In genomic region chr6:154706389-154706788, GRCh38 we compare ENCODE assay signal across 31 cellular contexts.
"Had no signal": no experiment of that assay in that cellular context is flagged by ENCODE, and none has a peak within 500 bp of the region (broad histone marks: within the 10 kb centered on the region; RNA-seq: fewer than 3 reads in every experiment).

No MANE protein-coding gene starts in this region.

- H3K79me2 ChIP-seq: parathyroid adenoma had no signal

- ATAC-seq: naive thymus-derived CD8-positive, alpha-beta T cell; psoas muscle; sciatic nerve; stimulated activated memory B cell treated with anti-CD40 and anti-IgM and Interleukin-4, amounts not matched to agents 10 μg/mL and 1 μg/mL and 100 μg/mL, for 72 hours; stimulated activated naive CD8-positive, alpha-beta T cell treated with anti-CD3 and anti-CD28 coated beads, Interleukin-15, amount 100 ng/mL, for 72 hours; stimulated activated naive CD8-positive, alpha-beta T cell treated with anti-CD3 and anti-CD28 coated beads, Interleukin-15, Interleukin-2, amounts not matched to agents 100 U/mL and 50 U/mL, for 24 hours had no signal

- H3K27me3 ChIP-seq: neutrophil, ovary, spleen, testis, tibial artery, transverse colon, upper lobe of left lung, vagina had no signal

- DNase-seq: naive B cell; naive thymus-derived CD8-positive, alpha-beta T cell; nucleus accumbens; ovary; posterior cingulate gyrus; psoas muscle; right cardiac atrium; spleen; stimulated activated CD4-positive, alpha-beta T cell treated with anti-CD3 and anti-CD28 coated beads, Interleukin-12 subunit alpha, Interleukin-12 subunit beta, amount 100 ng/mL, for 4 hours; stimulated activated CD4-positive, alpha-beta T cell treated with anti-CD3 and anti-CD28 coated beads, Interleukin-1b, Interleukin-23, amount 100 ng/mL, for 48 hours; stimulated activated CD4-positive, alpha-beta T cell treated with anti-CD3 and anti-CD28 coated beads, Interleukin-4, amount 100 ng/mL, for 1 hour; stimulated activated CD4-positive, alpha-beta T cell treated with anti-CD3 and anti-CD28 coated beads, Interleukin-4, amount 100 ng/mL, for 4 hours; stimulated activated CD8-positive, alpha-beta memory T cell treated with anti-CD3 and anti-CD28 coated beads, Interleukin-4, amount 100 ng/mL, for 48 hours; stimulated activated naive CD4-positive, alpha-beta T cell; stimulated activated naive CD8-positive, alpha-beta T cell treated with anti-CD3 and anti-CD28 coated beads, Interleukin-15, amount 100 ng/mL, for 72 hours; stimulated activated naive CD8-positive, alpha-beta T cell treated with anti-CD3 and anti-CD28 coated beads, Interleukin-15, Interleukin-2, amounts not matched to agents 100 U/mL and 50 U/mL, for 24 hours; substantia nigra; tibial artery; transverse colon; upper lobe of left lung had no signal

- H3K9me3 ChIP-seq: neutrophil, ovary, psoas muscle, spleen, suprapubic skin, testis, tibial artery, transverse colon, upper lobe of left lung, vagina had no signal

- H3K4me3 ChIP-seq: ovary, psoas muscle, skin epidermis, smooth muscle cell, spleen, suprapubic skin, testis, tibial artery, transverse colon, upper lobe of left lung, vagina had no signal

- H3K27ac Mint-ChIP-seq: naive B cell; naive thymus-derived CD8-positive, alpha-beta T cell; nephron; progenitor cell of endocrine pancreas; stimulated activated memory B cell treated with anti-CD40 and anti-IgM and Interleukin-4, amounts not matched to agents 10 μg/mL and 1 μg/mL and 100 μg/mL, for 72 hours had no signal

- H3K4me3 Mint-ChIP-seq: naive B cell; naive thymus-derived CD8-positive, alpha-beta T cell; nephron; stimulated activated memory B cell treated with anti-CD40 and anti-IgM and Interleukin-4, amounts not matched to agents 10 μg/mL and 1 μg/mL and 100 μg/mL, for 72 hours; stimulated activated naive CD8-positive, alpha-beta T cell treated with anti-CD3 and anti-CD28 coated beads, Interleukin-15, amount 100 ng/mL, for 72 hours had no signal

- H3K4me2 ChIP-seq: smooth muscle cell had no signal

- H3K9ac ChIP-seq: parathyroid adenoma had no signal

- H3K9me3 Mint-ChIP-seq: naive B cell; naive thymus-derived CD8-positive, alpha-beta T cell; nephron; stimulated activated memory B cell treated with anti-CD40 and anti-IgM and Interleukin-4, amounts not matched to agents 10 μg/mL and 1 μg/mL and 100 μg/mL, for 72 hours; stimulated activated naive CD8-positive, alpha-beta T cell treated with anti-CD3 and anti-CD28 coated beads, Interleukin-15, amount 100 ng/mL, for 72 hours had no signal

- H3K4me1 Mint-ChIP-seq: naive B cell; naive thymus-derived CD8-positive, alpha-beta T cell; nephron; stimulated activated memory B cell treated with anti-CD40 and anti-IgM and Interleukin-4, amounts not matched to agents 10 μg/mL and 1 μg/mL and 100 μg/mL, for 72 hours; stimulated activated naive CD8-positive, alpha-beta T cell treated with anti-CD3 and anti-CD28 coated beads, Interleukin-15, amount 100 ng/mL, for 72 hours had no signal

- H3K4me1 ChIP-seq: parathyroid adenoma, psoas muscle, spleen, suprapubic skin, testis, tibial artery, transverse colon, upper lobe of left lung, vagina had no signal

- H3K36me3 ChIP-seq: neutrophil, ovary, spleen, suprapubic skin, tibial artery, transverse colon, upper lobe of left lung, vagina had no signal

- H3K36me3 Mint-ChIP-seq: naive B cell; naive thymus-derived CD8-positive, alpha-beta T cell; stimulated activated memory B cell treated with anti-CD40 and anti-IgM and Interleukin-4, amounts not matched to agents 10 μg/mL and 1 μg/mL and 100 μg/mL, for 72 hours had no signal

- H3K27me3 Mint-ChIP-seq: progenitor cell of endocrine pancreas had no signal

- H3K27ac ChIP-seq: neutrophil, ovary, parathyroid adenoma, psoas muscle, skin epidermis, spleen, suprapubic skin, testis, tibial artery, transverse colon, upper lobe of left lung, vagina had no signal

- H2AFZ ChIP-seq: parathyroid adenoma had no signal
